ENCODE assay signal across 2 cellular contexts in the genomic region with DNA sequence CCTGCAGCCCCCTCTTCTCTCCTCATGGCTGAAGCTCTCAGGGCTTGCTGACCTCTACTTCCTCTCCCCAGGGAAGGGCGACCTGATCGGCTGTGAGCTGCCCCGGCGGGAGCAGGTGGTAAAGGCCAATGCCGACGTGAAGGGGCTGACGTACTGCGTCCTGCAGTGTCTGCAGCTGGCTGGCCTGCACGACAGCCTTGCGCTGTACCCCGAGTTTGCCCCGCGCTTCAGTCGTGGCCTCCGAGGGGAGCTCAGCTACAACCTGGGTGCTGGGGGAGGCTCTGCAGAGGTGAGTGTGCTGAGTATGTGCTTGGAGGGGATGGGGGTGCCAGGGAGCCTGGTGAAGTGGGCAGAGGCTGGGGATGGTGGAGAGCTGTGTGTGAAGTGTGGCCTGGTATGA.
TF ChIP-seq lines count a peak whose summit lies in the region.

No MANE protein-coding gene starts in this region.

TF ChIP-seq in A549, 52 proteins besides CTCF, POLR2A, EP300 and RAD21:
- TF ChIP-seq, protein P1, sequence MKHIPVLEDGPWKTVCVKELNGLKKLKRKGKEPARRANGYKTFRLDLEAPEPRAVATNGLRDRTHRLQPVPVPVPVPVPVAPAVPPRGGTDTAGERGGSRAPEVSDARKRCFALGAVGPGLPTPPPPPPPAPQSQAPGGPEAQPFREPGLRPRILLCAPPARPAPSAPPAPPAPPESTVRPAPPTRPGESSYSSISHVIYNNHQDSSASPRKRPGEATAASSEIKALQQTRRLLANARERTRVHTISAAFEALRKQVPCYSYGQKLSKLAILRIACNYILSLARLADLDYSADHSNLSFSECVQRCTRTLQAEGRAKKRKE (CRISPR knock-in tag; IDR thresholded peaks at IDR 0.05; ENCODE audit: low read depth): no peak
- TF ChIP-seq EHF (CRISPR knock-in tag; IDR thresholded peaks at IDR 0.05) (no peak), NR3C1 (IDR thresholded peaks at IDR 0.05) (no peak), ZFP36 (IDR thresholded peaks at IDR 0.05; ENCODE audit: borderline replicate concordance, partially characterized antibody) (no peak), E2F6 (IDR thresholded peaks at IDR 0.05; ENCODE audit: borderline replicate concordance, low read depth) (no peak), GATA3 (IDR thresholded peaks at IDR 0.05; ENCODE audit: borderline replicate concordance) (no peak), POLR2AphosphoS2 (conservative IDR thresholded peaks at IDR 0.05; ENCODE audit: low read length) (0 out of 2 replicates have a peak, but pooled peaks have one; percentile 62), SREBF2 (IDR thresholded peaks at IDR 0.05) (no peak)
TF ChIP-seq in A549: peak in this region for 1.

TF ChIP-seq in GM12878, 131 proteins besides CTCF, POLR2A, EP300 and RAD21:
- no peak for TF ChIP-seq CBX5 (IDR thresholded peaks at IDR 0.05; ENCODE audit: low read depth)
- TF ChIP-seq ELK1 (IDR thresholded peaks at IDR 0.05; ENCODE audit: low read depth, low read length): no peak
- TF ChIP-seq HDAC2 (IDR thresholded peaks at IDR 0.05): no peak
- no peak for TF ChIP-seq BRCA1 (IDR thresholded peaks at IDR 0.05; ENCODE audit: low read depth, low read length)
- no peak for TF ChIP-seq MTA3 (IDR thresholded peaks at IDR 0.05; ENCODE audit: borderline replicate concordance, low read length)
- no peak for TF ChIP-seq SMARCA5 (IDR thresholded peaks at IDR 0.05)
- TF ChIP-seq SUZ12 (IDR thresholded peaks at IDR 0.05; ENCODE audit: unreplicated experiment): no peak
